In genomic region chr4:1812720-1813119, GRCh38 we compare ENCODE assay signal across 14 cellular contexts. TPM values are rescaled to one million over a fixed set of nuclear protein-coding genes. Genes with fewer than 3 reads are reported as not detected.
"Had no signal": no experiment of that assay in that cellular context is flagged by ENCODE, and none has a peak within 500 bp of the region (broad histone marks: within the 10 kb centered on the region; RNA-seq: fewer than 3 reads in every experiment).

No MANE protein-coding gene starts in this region.

- H3K9me3 Mint-ChIP-seq: mesothelial cell of epicardium; natural killer cell treated with Interleukin-12 subunit alpha and Interleukin-12 subunit beta and Interleukin-15 and Interleukin-18, amount 100 ng/mL, for 72 hours; T-cell had no signal

- H3K27me3 Mint-ChIP-seq: activated naive CD8-positive, alpha-beta T cell; natural killer cell treated with Interleukin-12 subunit alpha and Interleukin-12 subunit beta and Interleukin-15 and Interleukin-18, amount 100 ng/mL, for 72 hours; T-cell had no signal

- H3K27me3 ChIP-seq: cardiac muscle cell, esophagus squamous epithelium, stomach had no signal

- H3K4me1 Mint-ChIP-seq: mesothelial cell of epicardium, T-cell had no signal

- H3K27ac Mint-ChIP-seq: activated naive CD8-positive, alpha-beta T cell; mesothelial cell of epicardium; natural killer cell treated with Interleukin-12 subunit alpha and Interleukin-12 subunit beta and Interleukin-15 and Interleukin-18, amount 100 ng/mL, for 72 hours; T-cell had no signal

- H3K4me3 ChIP-seq: cardiac muscle cell, esophagus squamous epithelium, lung, skin epidermis, stomach had no signal

- H3K36me3 Mint-ChIP-seq: activated naive CD8-positive, alpha-beta T cell; natural killer cell treated with Interleukin-12 subunit alpha and Interleukin-12 subunit beta and Interleukin-15 and Interleukin-18, amount 100 ng/mL, for 72 hours had no signal

- H3K9me3 ChIP-seq: esophagus squamous epithelium, stomach had no signal

- H3K4me1 ChIP-seq: stomach had no signal

- ATAC-seq: activated CD4-positive, CD25-positive, alpha-beta regulatory T cell treated with anti-CD3 and anti-CD28 coated beads, Interleukin-2, amount 50 U/mL, for 24 hours; natural killer cell treated with Interleukin-12 subunit alpha and Interleukin-12 subunit beta and Interleukin-15 and Interleukin-18, amount 100 ng/mL, for 72 hours; T-cell had no signal

- DNase-seq: activated CD4-positive, alpha-beta T cell treated with anti-CD3 and anti-CD28 coated beads, Interleukin-2, amount 50 U/mL, for 1 hour; dermis blood vessel endothelial cell; effector memory CD4-positive, alpha-beta T cell; esophagus squamous epithelium; stomach; T-cell; T-helper 9 cell had no signal

- H3K4me3 Mint-ChIP-seq: activated naive CD8-positive, alpha-beta T cell; mesothelial cell of epicardium; natural killer cell treated with Interleukin-12 subunit alpha and Interleukin-12 subunit beta and Interleukin-15 and Interleukin-18, amount 100 ng/mL, for 72 hours; T-cell had no signal

- H3K27ac ChIP-seq: cardiac muscle cell, esophagus squamous epithelium, skin epidermis, stomach had no signal

RNA-seq across cellular contexts. Expression of gene FGFR3, which starts 19.6 kb away (rescaled TPM):
- total RNA-seq: natural killer cell treated with Interleukin-12 subunit alpha and Interleukin-12 subunit beta and Interleukin-15 and Interleukin-18, amount 100 ng/mL, for 72 hours had no signal
